Comparison of ENCODE assay signal across 22 cellular contexts in genomic region chr12:120905856-120906384, GRCh38. TPM values are rescaled to one million over a fixed set of nuclear protein-coding genes. Genes with fewer than 3 reads are reported as not detected.
DNase-seq lines count a peak whose midpoint lies in the region; ATAC-seq and TF ChIP-seq lines count a peak whose summit lies in the region.
"Had no signal": no experiment of that assay in that cellular context is flagged by ENCODE, and none has a peak within 500 bp of the region (broad histone marks: within the 10 kb centered on the region; RNA-seq: fewer than 3 reads in every experiment).

No MANE protein-coding gene starts in this region.

- H3K4me3 Mint-ChIP-seq in activated CD4-positive, alpha-beta memory T cell treated with anti-CD3 and anti-CD28 coated beads, Interleukin-2, amount 10 ng/mL, durations not matched to agents 7 days and 5 days: peak overlapping the region; percentile 8
- no peak overlapping the region for H3K4me3 Mint-ChIP-seq in activated CD4-positive, alpha-beta memory T cell treated with anti-CD3 and anti-CD28 coated beads for 36 hours
- H3K4me3 Mint-ChIP-seq in WTC11 (peak overlapping the region; percentile 31; the same call in 1 of the 2 replicates), mesothelial cell of epicardium (peak overlapping the region; percentile 30)

- ATAC-seq in WTC11 (no peak), GM21717 (IDR thresholded peaks at IDR 0.05; ENCODE audit: unreplicated experiment) (no peak)
- ATAC-seq: A549; activated naive CD4-positive, alpha-beta T cell treated with anti-CD3 and anti-CD28 coated beads, Interleukin-2, amount 50 U/mL, for 72 hours; PC-3; sciatic nerve had no signal

- intact Hi-C loops in activated CD4-positive, alpha-beta memory T cell treated with anti-CD3 and anti-CD28 coated beads for 36 hours (cut with micrococcal nuclease): no loop called here

- CTCF ChIA-PET in activated CD4-positive, alpha-beta memory T cell treated with anti-CD3 and anti-CD28 coated beads, Interleukin-2, amount 10 ng/mL, durations not matched to agents 7 days and 5 days (lab: Charles Lee): interaction anchor here (0.9 kb wide), 1 partner anchor 66 kb away, joined by 3 read pairs; no protein-coding TSS in a partner anchor
- CTCF ChIA-PET in activated CD4-positive, alpha-beta memory T cell treated with anti-CD3 and anti-CD28 coated beads for 36 hours (lab: Charles Lee): interaction anchor here (0.6 to 1.6 kb wide), 2 partner anchors 65 to 187 kb away, joined by 3 to 5 read pairs; no protein-coding TSS in a partner anchor
- CTCF ChIA-PET in WTC11 (lab: Charles Lee): interaction anchor here (0.8 to 1.5 kb wide), 2 partner anchors 99 to 325 kb away, joined by 3 to 4 read pairs; partner anchors contain the start of gene POP5

- no peaks in the 10 kb centered on the region for H3K9me3 Mint-ChIP-seq in activated CD4-positive, alpha-beta memory T cell treated with anti-CD3 and anti-CD28 coated beads, Interleukin-2, amount 10 ng/mL, durations not matched to agents 7 days and 5 days
- H3K9me3 Mint-ChIP-seq in activated CD4-positive, alpha-beta memory T cell treated with anti-CD3 and anti-CD28 coated beads for 36 hours: no peaks in the 10 kb centered on the region
- H3K9me3 Mint-ChIP-seq in WTC11 (no peaks in the 10 kb centered on the region), mesothelial cell of epicardium (no peaks in the 10 kb centered on the region)
- H3K9me3 Mint-ChIP-seq: activated naive CD4-positive, alpha-beta T cell treated with anti-CD3 and anti-CD28 coated beads, Interleukin-2, amount 50 U/mL, for 72 hours; H9 had no signal

- peaks cover 28% of the 10 kb centered on the region for H3K4me1 Mint-ChIP-seq in activated CD4-positive, alpha-beta memory T cell treated with anti-CD3 and anti-CD28 coated beads, Interleukin-2, amount 10 ng/mL, durations not matched to agents 7 days and 5 days
- peaks cover 29% of the 10 kb centered on the region for H3K4me1 Mint-ChIP-seq in activated CD4-positive, alpha-beta memory T cell treated with anti-CD3 and anti-CD28 coated beads for 36 hours (ENCODE audit: low read depth)
- H3K4me1 Mint-ChIP-seq in WTC11: peaks cover 22% of the 10 kb centered on the region
- H3K4me1 Mint-ChIP-seq in mesothelial cell of epicardium: peaks cover 20% of the 10 kb centered on the region

- H3K36me3 Mint-ChIP-seq in activated CD4-positive, alpha-beta memory T cell treated with anti-CD3 and anti-CD28 coated beads, Interleukin-2, amount 10 ng/mL, durations not matched to agents 7 days and 5 days (ENCODE audit: low read depth): peaks cover 14% of the 10 kb centered on the region
- peaks cover 2% of the 10 kb centered on the region for H3K36me3 Mint-ChIP-seq in activated CD4-positive, alpha-beta memory T cell treated with anti-CD3 and anti-CD28 coated beads for 36 hours
- H3K36me3 Mint-ChIP-seq in WTC11 (no peaks in the 10 kb centered on the region; the same call in 1 of the 2 replicates), mesothelial cell of epicardium (peaks cover 4% of the 10 kb centered on the region)

- peak overlapping the region in 19 of 21 experiments; percentile 60 to 98 (median 93) for H3K27ac ChIP-seq in skin epidermis
- H3K27ac ChIP-seq: A549, cardiac muscle cell, SK-N-MC, thyroid gland, VCaP had no signal

- no peak for TF ChIP-seq CTCF in WTC11 (IDR thresholded peaks at IDR 0.05)
- TF ChIP-seq CTCF in mesothelial cell of epicardium (IDR thresholded peaks at IDR 0.05; ENCODE audit: unreplicated experiment): no peak

- no peak overlapping the region for H3K27ac Mint-ChIP-seq in activated CD4-positive, alpha-beta memory T cell treated with anti-CD3 and anti-CD28 coated beads, Interleukin-2, amount 10 ng/mL, durations not matched to agents 7 days and 5 days
- no peak overlapping the region for H3K27ac Mint-ChIP-seq in activated CD4-positive, alpha-beta memory T cell treated with anti-CD3 and anti-CD28 coated beads for 36 hours
- H3K27ac Mint-ChIP-seq in WTC11: no peak overlapping the region
- H3K27ac Mint-ChIP-seq in mesothelial cell of epicardium: peak overlapping the region; percentile 58

- no peak for DNase-seq in activated CD4-positive, alpha-beta memory T cell treated with anti-CD3 and anti-CD28 coated beads, Interleukin-2, amount 10 ng/mL, durations not matched to agents 7 days and 5 days
- DNase-seq in activated CD4-positive, alpha-beta memory T cell treated with anti-CD3 and anti-CD28 coated beads for 36 hours: no peak
- DNase-seq in WTC11 (ENCODE audit: low spot score) (no peak), mesothelial cell of epicardium (ENCODE audit: low spot score in 2 of 2, unreplicated experiment in 2 of 2) (no peak), hypothalamus (lab: John Stamatoyannopoulos, UW) (no peak), HK-2 (ENCODE audit: unreplicated experiment) (no peak)
- DNase-seq: effector CD8-positive, alpha-beta T cell; H9; MM.1S; NCI-H2029 treated with DMSO at 0.1 percent for 48 hours; NCI-H748 treated with DMSO at 0.1 percent for 48 hours; PC-3; stimulated activated CD4-positive, alpha-beta T cell treated with anti-CD3 and anti-CD28 coated beads, Interleukin-2, amount 100 ng/mL, for 48 hours; thyroid gland had no signal

- no peak overlapping the region for H3K4me3 ChIP-seq in skin epidermis
- H3K4me3 ChIP-seq: A549, cardiac muscle cell, SK-N-MC, thyroid gland had no signal

- no peaks in the 10 kb centered on the region for H3K27me3 Mint-ChIP-seq in activated CD4-positive, alpha-beta memory T cell treated with anti-CD3 and anti-CD28 coated beads, Interleukin-2, amount 10 ng/mL, durations not matched to agents 7 days and 5 days
- no peaks in the 10 kb centered on the region for H3K27me3 Mint-ChIP-seq in activated CD4-positive, alpha-beta memory T cell treated with anti-CD3 and anti-CD28 coated beads for 36 hours
- H3K27me3 Mint-ChIP-seq in WTC11 (ENCODE audit: low read depth): no peaks in the 10 kb centered on the region
- H3K27me3 Mint-ChIP-seq in mesothelial cell of epicardium (ENCODE audit: low read depth): no peaks in the 10 kb centered on the region

- POLR2A ChIA-PET in activated CD4-positive, alpha-beta memory T cell treated with anti-CD3 and anti-CD28 coated beads, Interleukin-2, amount 10 ng/mL, durations not matched to agents 7 days and 5 days (lab: Charles Lee): interaction anchor here (0.6 to 1.5 kb wide), 2 partner anchors 494 to 1361 kb away, joined by 3 read pairs; partner anchors contain the start of gene RNF34
- POLR2A ChIA-PET in activated CD4-positive, alpha-beta memory T cell treated with anti-CD3 and anti-CD28 coated beads for 36 hours (lab: Charles Lee): interaction anchor here (0.6 to 0.7 kb wide), 2 partner anchors 57 to 226 kb away, joined by 3 read pairs; no protein-coding TSS in a partner anchor
- POLR2A ChIA-PET in WTC11 (lab: Charles Lee): no interaction called here

TF ChIP-seq in WTC11, 78 proteins besides CTCF, POLR2A, EP300 and RAD21 (continues in another document):
- TF ChIP-seq ZNF121 (CRISPR knock-in tag; IDR thresholded peaks at IDR 0.05) (no peak), PRRX2 (CRISPR knock-in tag; IDR thresholded peaks at IDR 0.05) (no peak), CREB1 (CRISPR knock-in tag; IDR thresholded peaks at IDR 0.05) (no peak), ZNF263 (CRISPR knock-in tag; IDR thresholded peaks at IDR 0.05; ENCODE audit: low read depth) (no peak), ATF6 (CRISPR knock-in tag; IDR thresholded peaks at IDR 0.05) (no peak), ELF4 (CRISPR knock-in tag; IDR thresholded peaks at IDR 0.05; ENCODE audit: low read depth) (no peak), RORB (CRISPR knock-in tag; IDR thresholded peaks at IDR 0.05) (no peak), MAX (CRISPR knock-in tag; IDR thresholded peaks at IDR 0.05) (no peak)

RNA-seq across cellular contexts. Expression of gene SPPL3, which starts 1.8 kb away (rescaled TPM):
- 10 to 100 TPM; 32.0 to 32.1 TPM for total RNA-seq in activated CD4-positive, alpha-beta memory T cell treated with anti-CD3 and anti-CD28 coated beads, Interleukin-2, amount 10 ng/mL, durations not matched to agents 7 days and 5 days
- total RNA-seq in activated CD4-positive, alpha-beta memory T cell treated with anti-CD3 and anti-CD28 coated beads for 36 hours: 10 to 100 TPM; 24.3 to 26.7 TPM
- total RNA-seq in WTC11 (2021) (32.5 to 35.5 TPM (median 33.8 TPM) in 3 replicates), mesothelial cell of epicardium (75.6 to 83.4 TPM (median 79.8 TPM) in 3 replicates)
